ENCODE assay signal across 1 cellular context in the genomic region with DNA sequence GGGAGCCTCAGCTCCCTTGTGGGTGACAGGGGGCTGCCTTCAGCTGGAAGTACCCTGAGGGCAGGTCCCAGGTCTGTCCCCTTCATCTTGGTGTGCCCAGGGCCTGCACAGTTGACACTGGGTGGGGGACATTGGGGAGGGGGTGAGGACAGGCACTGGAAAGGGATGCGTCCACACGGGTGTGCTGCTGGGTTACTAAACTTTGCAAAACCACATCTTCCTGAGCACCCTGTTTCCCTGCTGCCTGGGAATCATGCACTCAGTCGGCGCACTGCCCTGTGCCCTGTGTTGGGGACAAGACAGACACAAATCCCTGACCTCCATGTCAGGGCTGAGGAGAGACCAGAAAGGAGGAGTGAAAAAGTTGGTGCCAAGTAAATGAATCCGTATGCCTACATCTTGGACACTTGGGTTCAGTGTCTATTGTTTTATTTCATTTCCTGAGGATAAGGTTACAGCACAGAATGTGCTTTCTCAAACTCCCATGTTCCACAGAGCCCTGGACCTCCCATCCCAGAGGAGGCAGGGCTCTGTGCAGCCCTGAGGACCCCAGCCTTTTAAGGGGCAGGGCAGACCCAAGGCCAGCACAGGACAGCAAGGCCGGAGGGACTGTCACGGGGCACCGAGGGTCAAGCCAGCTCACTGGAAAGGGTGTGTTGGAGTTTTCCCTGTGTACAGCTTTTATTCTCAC.
TF ChIP-seq lines count a peak whose summit lies in the region.

No MANE protein-coding gene starts in this region.

TF ChIP-seq in endothelial cell of umbilical vein, 7 proteins besides CTCF, POLR2A, EP300 and RAD21:
- TF ChIP-seq POLR2AphosphoS5 (IDR thresholded peaks at IDR 0.05; ENCODE audit: insufficient read depth, low read depth, low read length) (no peak), GATA2 (IDR thresholded peaks at IDR 0.05; ENCODE audit: insufficient read depth, insufficient read length, low read depth, low read length) (no peak), MYC (IDR thresholded peaks at IDR 0.05; ENCODE audit: low read depth, low read length) (no peak), JUN (IDR thresholded peaks at IDR 0.05; ENCODE audit: borderline replicate concordance, insufficient read depth, insufficient read length, low read depth) (no peak), EZH2 (IDR thresholded peaks at IDR 0.05; ENCODE audit: borderline replicate concordance, low read depth, low read length, severe bottlenecking) (no peak), FOS (IDR thresholded peaks at IDR 0.05; ENCODE audit: borderline replicate concordance, insufficient read depth, low read length) (no peak)
- TF ChIP-seq, protein P1, sequence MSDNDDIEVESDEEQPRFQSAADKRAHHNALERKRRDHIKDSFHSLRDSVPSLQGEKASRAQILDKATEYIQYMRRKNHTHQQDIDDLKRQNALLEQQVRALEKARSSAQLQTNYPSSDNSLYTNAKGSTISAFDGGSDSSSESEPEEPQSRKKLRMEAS (IDR thresholded peaks at IDR 0.05; ENCODE audit: insufficient read depth, insufficient read length): no peak
TF ChIP-seq in endothelial cell of umbilical vein: peak in this region for 0.
